In the genomic region with DNA sequence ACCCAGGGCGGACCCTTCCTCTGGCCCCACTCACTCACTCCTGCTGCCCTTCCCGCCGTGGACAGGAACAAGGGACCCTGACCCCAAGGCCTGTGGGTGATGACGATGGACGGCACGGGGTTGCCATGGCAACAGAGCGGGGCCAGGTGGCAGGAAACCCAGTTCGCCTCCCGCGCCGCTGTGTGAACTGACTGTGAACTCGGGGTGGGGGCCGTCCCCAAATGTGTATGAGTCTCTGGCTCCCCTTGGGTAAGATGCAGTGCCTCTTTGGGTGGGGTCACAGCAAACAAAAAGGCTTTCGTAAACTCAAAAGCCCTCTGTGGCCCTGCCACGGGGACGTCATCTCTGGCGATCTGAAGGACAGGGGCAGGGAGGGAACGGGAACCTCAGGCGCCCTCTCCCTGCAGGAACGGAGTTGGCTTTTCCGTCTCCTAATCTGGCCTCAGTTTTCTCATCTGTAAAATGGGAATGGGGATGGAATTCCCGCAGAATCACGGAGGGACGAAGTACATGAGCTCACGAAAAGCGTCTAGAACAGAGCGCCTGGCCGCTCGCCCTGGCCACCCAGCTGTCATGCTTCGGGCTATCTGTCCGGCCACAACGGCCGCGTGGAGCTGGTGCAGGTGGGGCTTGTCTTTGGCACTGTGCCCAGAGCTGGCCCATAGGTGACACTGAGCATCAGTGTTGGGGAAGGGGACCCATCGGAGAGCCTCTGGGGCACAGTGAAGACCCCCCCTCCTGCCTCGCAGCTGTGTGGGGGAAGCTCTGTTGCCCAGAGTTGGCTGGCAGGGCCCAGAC, we compare ENCODE assay signal across 21 cellular contexts. TPM values are rescaled to one million over a fixed set of nuclear protein-coding genes. Genes with fewer than 3 reads are reported as not detected.
DNase-seq lines count a peak whose midpoint lies in the region; ATAC-seq, FAIRE-seq and TF ChIP-seq lines count a peak whose summit lies in the region.
"Had no signal": no experiment of that assay in that cellular context is flagged by ENCODE, and none has a peak within 500 bp of the region (broad histone marks: within the 10 kb centered on the region; RNA-seq: fewer than 3 reads in every experiment).

No MANE protein-coding gene starts in this region.

- intact Hi-C loops in psoas muscle (cut with DNase I): loop anchor here in 1 of 2 donors (10.0 kb wide), 1 partner anchor 97 kb away; a partner anchor contains a TSS

- DNase-seq in SHP77 (lab: John Stamatoyannopoulos, UW): peak; percentile 22 to 58
- no peak for DNase-seq in SHP77 treated with DMSO at 0.1 percent for 48 hours (lab: John Stamatoyannopoulos, UW)
- peak; percentile 73 for DNase-seq in H7
- no peak for DNase-seq in bronchial epithelial cell (ENCODE audit: low read depth)
- no peak for DNase-seq in psoas muscle
- DNase-seq in OCI-M1 (lab: John Stamatoyannopoulos, UW): no peak
- DNase-seq in GM19239 (ENCODE audit: insufficient read length, low spot score): no peak
- DNase-seq: activated naive CD8-positive, alpha-beta T cell treated with anti-CD3 and anti-CD28 coated beads for 36 hours; DMS153; islet precursor cell; KBM-7; NCI-H2081; NCI-H524; stimulated activated CD8-positive, alpha-beta memory T cell treated with anti-CD3 and anti-CD28 coated beads, Interleukin-4, amount 100 ng/mL, for 48 hours had no signal

- H3K36me3 ChIP-seq in H7 (replicated peaks; ENCODE audit: control insufficient read depth, insufficient read depth, low read length): no peaks in the 10 kb centered on the region
- no peaks in the 10 kb centered on the region for H3K36me3 ChIP-seq in bronchial epithelial cell (ENCODE audit: control insufficient read depth, insufficient read depth, low read length)
- no peaks in the 10 kb centered on the region for H3K36me3 ChIP-seq in psoas muscle (ENCODE audit: insufficient read depth in 1 of 2, low read depth in 1 of 2)

- H3K27ac ChIP-seq in psoas muscle: peak overlapping the region; percentile 36
- H3K27ac ChIP-seq: hepatocyte, VCaP had no signal

- ATAC-seq in psoas muscle (no peak), GM21825 (IDR thresholded peaks at IDR 0.05; ENCODE audit: unreplicated experiment) (no peak)
- ATAC-seq: Right ventricle myocardium inferior had no signal

- no peak for TF ChIP-seq CTCF in bronchial epithelial cell (IDR thresholded peaks at IDR 0.05; ENCODE audit: insufficient read depth, low read length, severe bottlenecking)
- no peak for TF ChIP-seq CTCF in psoas muscle (IDR thresholded peaks at IDR 0.05)

- peak; percentile 40 for FAIRE-seq in bronchial epithelial cell (lab: Jason Lieb, UNC)
- FAIRE-seq in GM19239 (lab: Jason Lieb, UNC): no peak

- no peaks in the 10 kb centered on the region for H3K27me3 ChIP-seq in H7 (ENCODE audit: control insufficient read depth, insufficient read depth, low read length)
- no peaks in the 10 kb centered on the region for H3K27me3 ChIP-seq in bronchial epithelial cell (ENCODE audit: control insufficient read depth, insufficient read depth, low read length)
- peaks cover 0 to 3% (median 0%) of the 10 kb centered on the region in 3 donors for H3K27me3 ChIP-seq in psoas muscle (ENCODE audit: insufficient read depth in 3 of 3, low read length in 2 of 3)
- H3K27me3 ChIP-seq: hepatocyte had no signal

- no peaks in the 10 kb centered on the region for H3K9me3 ChIP-seq in psoas muscle

- no peak overlapping the region for H3K4me3 ChIP-seq in H7 (ENCODE audit: insufficient read depth, low read depth, low read length)
- no peak overlapping the region for H3K4me3 ChIP-seq in bronchial epithelial cell (ENCODE audit: low read depth, low read length)
- no peak overlapping the region for H3K4me3 ChIP-seq in psoas muscle
- H3K4me3 ChIP-seq: hepatocyte had no signal

- 52 to 69% (median 61%) methylated on average over 35 to 36 of the region's 36 CpGs for WGBS in psoas muscle, 3 donors

- no peaks in the 10 kb centered on the region for H3K4me1 ChIP-seq in psoas muscle

RNA-seq across cellular contexts. Expression of a gene that starts 44.9 kb away (rescaled TPM):
- total RNA-seq in H7 (2014; rRNA removed; shearing (Covaris generic)): not detected in 2 replicates
- total RNA-seq in bronchial epithelial cell (not detected in 2 replicates), psoas muscle (not detected)
- polyA plus RNA-seq in psoas muscle: not detected
- total RNA-seq: activated naive CD8-positive, alpha-beta T cell treated with anti-CD3 and anti-CD28 coated beads for 36 hours; activated T-helper 1 cell treated with anti-CD3 and anti-CD28 coated beads, Interleukin-12 subunit alpha, Interleukin-12 subunit beta, Interleukin-2, Interleukin-4 antibody, amounts not matched to agents 30 ng/mL and 10 ng/mL and 1 ng/mL, durations not matched to agents 14 hours and 24 hours and 36 hours; hepatocyte; mesenteric fat pad; pulmonary artery endothelial cell; Right ventricle myocardium inferior had no signal
- polyA plus RNA-seq: hepatocyte had no signal

RNA-seq across cellular contexts. Expression of a gene that starts 54.4 kb away (rescaled TPM):
- total RNA-seq in H7 (2014; rRNA removed; shearing (Covaris generic)): 56.2 and 56.6 TPM in 2 replicates
- 47.5 and 65.0 TPM in 2 replicates for total RNA-seq in bronchial epithelial cell
- 10 to 100 TPM; 38.6 to 42.6 (median 38.7) TPM for total RNA-seq in psoas muscle
- 10 to 100 TPM; 23.9 to 30.7 (median 28.5) TPM for polyA plus RNA-seq in psoas muscle

RNA-seq across cellular contexts. Expression of a gene that starts 54.6 kb away (rescaled TPM):
- total RNA-seq in H7 (2014; rRNA removed; shearing (Covaris generic)): 6.7 and 17.1 TPM in 2 replicates
- total RNA-seq in bronchial epithelial cell: 15.5 and 16.3 TPM in 2 replicates
- 10 to 100 TPM in 2 of 4 donors, 1 to 10 TPM in 2; 4.8 to 10.4 (median 9.7) TPM for total RNA-seq in psoas muscle
- 10 to 100 TPM in 2 of 3 donors, 1 to 10 TPM in 1; 9.0 to 15.4 (median 12.3) TPM for polyA plus RNA-seq in psoas muscle

Comparison
In these comparisons a context has a peak if more than half of its experiments do, and no peak if none do; other contexts are left out.
1. DNase-seq: peak in SHP77 (2 of 2) and H7 (single experiment); none in SHP77 treated with DMSO at 0.1 percent for 48 hours (single experiment), bronchial epithelial cell (single experiment), psoas muscle (0 of 2), OCI-M1 (single experiment) and GM19239 (single experiment).